ENCODE assay signal across 19 cellular contexts in genomic region chr10:15621116-15621515, GRCh38.
"Had no signal": no experiment of that assay in that cellular context is flagged by ENCODE, and none has a peak within 500 bp of the region (broad histone marks: within the 10 kb centered on the region; RNA-seq: fewer than 3 reads in every experiment).

No MANE protein-coding gene starts in this region.

- H3K27ac ChIP-seq: colonic mucosa, gastrocnemius medialis, left lung, neutrophil, thyroid gland had no signal

- H3K9me3 ChIP-seq: colonic mucosa, gastrocnemius medialis, left lung, mucosa of descending colon, neutrophil, thyroid gland, upper lobe of left lung, uterus had no signal

- H3K4me1 ChIP-seq: colonic mucosa, left lung, thyroid gland had no signal

- H3K36me3 Mint-ChIP-seq: naive thymus-derived CD8-positive, alpha-beta T cell had no signal

- H3K4me3 ChIP-seq: colonic mucosa, gastrocnemius medialis, left lung, mucosa of descending colon, thyroid gland, upper lobe of left lung, uterus had no signal

- ATAC-seq: esophagus mucosa; gastrocnemius medialis; left lung; mucosa of descending colon; naive thymus-derived CD8-positive, alpha-beta T cell; sciatic nerve had no signal

- H3K4me3 Mint-ChIP-seq: naive thymus-derived CD8-positive, alpha-beta T cell had no signal

- DNase-seq: cerebellar nuclear complex; colonic mucosa; effector CD4-positive, alpha-beta T cell; gastrocnemius medialis; glutamatergic neuron; islet precursor cell; left lung; mucosa of descending colon; naive thymus-derived CD8-positive, alpha-beta T cell; posterior cingulate gyrus; stimulated activated CD4-positive, alpha-beta T cell treated with anti-CD3 and anti-CD28 coated beads, Interleukin-12 subunit alpha, Interleukin-12 subunit beta, amount 100 ng/mL, for 4 hours; stimulated activated CD4-positive, alpha-beta T cell treated with anti-CD3 and anti-CD28 coated beads, Interleukin-2, amount 100 ng/mL, for 48 hours; stimulated activated naive CD4-positive, alpha-beta T cell treated with Interleukin-2 at 50 U/mL for 16 hours; thyroid gland; upper lobe of left lung; uterus had no signal

- H3K36me3 ChIP-seq: colonic mucosa, gastrocnemius medialis, left lung, neutrophil, thyroid gland, upper lobe of left lung, uterus had no signal

- H3K27ac Mint-ChIP-seq: naive thymus-derived CD8-positive, alpha-beta T cell had no signal

- H3K9me3 Mint-ChIP-seq: naive thymus-derived CD8-positive, alpha-beta T cell had no signal

- H3K27me3 ChIP-seq: colonic mucosa, gastrocnemius medialis, left lung, thyroid gland, upper lobe of left lung, uterus had no signal
